19 cellular contexts compared by ENCODE assay signal in genomic region chr7:134907639-134908038, GRCh38.
DNase-seq lines count a peak whose midpoint lies in the region; ATAC-seq, FAIRE-seq and TF ChIP-seq lines count a peak whose summit lies in the region.
"Had no signal": no experiment of that assay in that cellular context is flagged by ENCODE, and none has a peak within 500 bp of the region (broad histone marks: within the 10 kb centered on the region; RNA-seq: fewer than 3 reads in every experiment).

No MANE protein-coding gene starts in this region.

- H3K79me1 ChIP-seq in H1 (ENCODE audit: low read depth, low read length) = no peaks in the 10 kb centered on the region; the same call in 1 of the 2 replicates

- no peaks in the 10 kb centered on the region for H3K27me3 Mint-ChIP-seq in activated T-helper 2 cell treated with anti-CD3 and anti-CD28 coated beads, Interferon-gamma antibody, Interleukin-2, Interleukin-4, amounts not matched to agents 10 μg/mL and 5 μg/mL and 100 μg/mL, durations not matched to agents 14 hours and 24 hours and 36 hours (ENCODE audit: low read depth)
- no peaks in the 10 kb centered on the region for H3K27me3 Mint-ChIP-seq in mesothelial cell of epicardium (ENCODE audit: low read depth)
- H3K27me3 Mint-ChIP-seq in immature natural killer cell (ENCODE audit: low read depth in 3 of 3) = peaks cover 0 to 4% (median 3%) of the 10 kb centered on the region in 3 donors
- H3K27me3 Mint-ChIP-seq: activated naive CD8-positive, alpha-beta T cell had no signal

- H4K20me1 ChIP-seq in H1 (replicated peaks in 1 of 2; ENCODE audit: control insufficient read depth in 1 of 2, insufficient read depth in 2 of 2, low read length in 2 of 2) = peaks cover 0 to 2% of the 10 kb centered on the region in 2 experiments

- H2BK15ac ChIP-seq in H1 (ENCODE audit: low read length) = no peak overlapping the region

- H2AK5ac ChIP-seq in H1 (ENCODE audit: low read depth, low read length) = no peak overlapping the region

- no peak overlapping the region for H3K14ac ChIP-seq in H1 (ENCODE audit: insufficient read length)

- no peak overlapping the region for H3K56ac ChIP-seq in H1 (replicated peaks; ENCODE audit: insufficient read length, low read depth, low read length)

- no peak overlapping the region for H4K5ac ChIP-seq in H1 (ENCODE audit: insufficient read length, low read depth, low read length)

- no peak overlapping the region for H3K23ac ChIP-seq in H1 (ENCODE audit: insufficient read length)

- POLR2A ChIA-PET in H1 (lab: Charles Lee; ENCODE audit: partially characterized antibody) = interaction anchor here (1.4 kb wide), 1 partner anchor 15 kb away, joined by 3 read pairs; no protein-coding TSS in a partner anchor

- H3K27me3 ChIP-seq in H1 (replicated peaks in 1 of 4; ENCODE audit: control insufficient read depth in 3 of 4, extremely low read depth in 1 of 4, insufficient read depth in 3 of 4, low read length in 3 of 4) = no peaks in the 10 kb centered on the region
- H3K27me3 ChIP-seq in stomach smooth muscle (ENCODE audit: control insufficient read depth in 1 of 2, insufficient read depth in 2 of 2, low read length in 2 of 2) = no peaks in the 10 kb centered on the region
- H3K27me3 ChIP-seq: BLaER1 had no signal

- no peak overlapping the region for H3K4me2 ChIP-seq in H1 (ENCODE audit: insufficient read depth in 1 of 2, low read depth in 2 of 2, low read length in 2 of 2)
- H3K4me2 ChIP-seq: BLaER1 had no signal

- no peak overlapping the region for H2BK120ac ChIP-seq in H1 (replicated peaks; ENCODE audit: low read depth, low read length)

- no peak for TF ChIP-seq RAD21 in H1 (IDR thresholded peaks at IDR 0.05 in 1 of 2, conservative IDR thresholded peaks at IDR 0.05 in 1 of 2; ENCODE audit: low read depth in 2 of 2, low read length in 2 of 2)

- H3K36me3 ChIP-seq in H1 (ENCODE audit: control insufficient read depth in 2 of 4, insufficient read depth in 4 of 4, low read length in 3 of 4) (no peaks in the 10 kb centered on the region), stomach smooth muscle (ENCODE audit: control insufficient read depth in 2 of 2, insufficient read depth in 2 of 2, low read length in 2 of 2) (peaks cover 4 to 11% of the 10 kb centered on the region in 2 donors)

- FAIRE-seq in H1 (lab: Jason Lieb, UNC) = no peak
- FAIRE-seq: kidney had no signal

- H3K4me1 Mint-ChIP-seq in activated T-helper 2 cell treated with anti-CD3 and anti-CD28 coated beads, Interferon-gamma antibody, Interleukin-2, Interleukin-4, amounts not matched to agents 10 μg/mL and 5 μg/mL and 100 μg/mL, durations not matched to agents 14 hours and 24 hours and 36 hours (ENCODE audit: low read depth) = peaks cover 29% of the 10 kb centered on the region
- peaks cover 42% of the 10 kb centered on the region for H3K4me1 Mint-ChIP-seq in mesothelial cell of epicardium
- no peaks in the 10 kb centered on the region for H3K4me1 Mint-ChIP-seq in immature natural killer cell

- ATAC-seq in HG02623 (IDR thresholded peaks at IDR 0.05; ENCODE audit: unreplicated experiment) (no peak), HG02981 (IDR thresholded peaks at IDR 0.05; ENCODE audit: unreplicated experiment) (no peak)

- no peak overlapping the region for H2BK5ac ChIP-seq in H1 (ENCODE audit: low read depth, low read length)

- no peak overlapping the region for H2BK20ac ChIP-seq in H1 (ENCODE audit: low read length)

- H3K27ac Mint-ChIP-seq in activated T-helper 2 cell treated with anti-CD3 and anti-CD28 coated beads, Interferon-gamma antibody, Interleukin-2, Interleukin-4, amounts not matched to agents 10 μg/mL and 5 μg/mL and 100 μg/mL, durations not matched to agents 14 hours and 24 hours and 36 hours = peak overlapping the region; percentile 48
- H3K27ac Mint-ChIP-seq in mesothelial cell of epicardium = peak overlapping the region; percentile 45
- no peak overlapping the region for H3K27ac Mint-ChIP-seq in immature natural killer cell
- H3K27ac Mint-ChIP-seq: activated naive CD8-positive, alpha-beta T cell; naive B cell; T-helper 1 cell treated with Interleukin-12 subunit alpha and Interleukin-12 subunit beta and Interleukin-4 antibody, amounts not matched to agents 30 μg/mL and 1 μg/mL, for 36 hours had no signal

- H3K23me2 ChIP-seq in H1 (ENCODE audit: low read depth, low read length) = no peaks in the 10 kb centered on the region

- H3K27ac ChIP-seq in H1 (ENCODE audit: low read depth, low read length) (no peak overlapping the region), stomach smooth muscle (ENCODE audit: low read length) (peak overlapping the region; percentile 92)
- H3K27ac ChIP-seq: BLaER1 had no signal

- no peak for TF ChIP-seq CTCF in H1 (IDR thresholded peaks at IDR 0.05; ENCODE audit: control extremely low read depth in 1 of 3, insufficient read depth in 1 of 3, low read depth in 1 of 3, low read length in 3 of 3)
- no peak for TF ChIP-seq CTCF in mesothelial cell of epicardium (IDR thresholded peaks at IDR 0.05; ENCODE audit: unreplicated experiment)

- H3K4me3 Mint-ChIP-seq in activated T-helper 2 cell treated with anti-CD3 and anti-CD28 coated beads, Interferon-gamma antibody, Interleukin-2, Interleukin-4, amounts not matched to agents 10 μg/mL and 5 μg/mL and 100 μg/mL, durations not matched to agents 14 hours and 24 hours and 36 hours (ENCODE audit: low read depth) = no peak overlapping the region
- H3K4me3 Mint-ChIP-seq in mesothelial cell of epicardium = no peak overlapping the region
- no peak overlapping the region for H3K4me3 Mint-ChIP-seq in immature natural killer cell
- H3K4me3 Mint-ChIP-seq: activated naive CD8-positive, alpha-beta T cell; naive B cell; T-helper 1 cell treated with Interleukin-12 subunit alpha and Interleukin-12 subunit beta and Interleukin-4 antibody, amounts not matched to agents 30 μg/mL and 1 μg/mL, for 36 hours had no signal

- H3K4me3 ChIP-seq in H1 (ENCODE audit: extremely low read depth in 1 of 4, insufficient read depth in 2 of 4, low read depth in 3 of 4, low read length in 4 of 4) (no peak overlapping the region), stomach smooth muscle (ENCODE audit: low read length in 2 of 2) (no peak overlapping the region)
- H3K4me3 ChIP-seq: BLaER1 had no signal

- no peaks in the 10 kb centered on the region for H3K36me3 Mint-ChIP-seq in activated T-helper 2 cell treated with anti-CD3 and anti-CD28 coated beads, Interferon-gamma antibody, Interleukin-2, Interleukin-4, amounts not matched to agents 10 μg/mL and 5 μg/mL and 100 μg/mL, durations not matched to agents 14 hours and 24 hours and 36 hours (ENCODE audit: low read depth)
- H3K36me3 Mint-ChIP-seq in mesothelial cell of epicardium (peaks cover 9% of the 10 kb centered on the region), immature natural killer cell (no peaks in the 10 kb centered on the region)
- H3K36me3 Mint-ChIP-seq: activated naive CD8-positive, alpha-beta T cell; naive B cell had no signal

- intact Hi-C loops in activated T-helper 2 cell treated with anti-CD3 and anti-CD28 coated beads, Interferon-gamma antibody, Interleukin-2, Interleukin-4, amounts not matched to agents 10 μg/mL and 5 μg/mL and 100 μg/mL, durations not matched to agents 14 hours and 24 hours and 36 hours (cut with micrococcal nuclease) = loop anchor here (1.0 to 2.0 kb wide), 2 partner anchors 13 to 21 kb away; no protein-coding TSS in a partner anchor

- H2BK12ac ChIP-seq in H1 (ENCODE audit: low read depth, low read length) = no peak overlapping the region

- H2AFZ ChIP-seq in H1 (ENCODE audit: low read length) = no peak overlapping the region

- CTCF ChIA-PET in H1 (lab: Charles Lee; ENCODE audit: partially characterized antibody) = no interaction called here

- WGBS in H1 (ENCODE audit: extremely low coverage in 1 of 2, insufficient coverage in 1 of 2, insufficient read length in 1 of 2, insufficient replicate concordance in 2 of 2, low coverage in 1 of 2, low lambda C conversion rate in 2 of 2, missing lambda C conversion rate in 1 of 2), 2 experiments = 86% methylated on average over 6 of the region's 6 CpGs; no CpG with 5 or more reads in 1 of the 2 experiments

- H4K8ac ChIP-seq in H1 (ENCODE audit: extremely low read depth, insufficient read depth, low read length) = no peak overlapping the region

- H3K18ac ChIP-seq in H1 (ENCODE audit: extremely low read depth, low read length) = no peak overlapping the region

- no peak overlapping the region for H4K91ac ChIP-seq in H1 (replicated peaks; ENCODE audit: insufficient read length, low read length)

- H3K4me1 ChIP-seq in H1 (replicated peaks in 1 of 4; ENCODE audit: control insufficient read depth in 3 of 4, insufficient read depth in 4 of 4, low read length in 3 of 4) (peaks cover 0 to 6% (median 5%) of the 10 kb centered on the region in 4 experiments; a peak in 5 of 7 replicates), stomach smooth muscle (ENCODE audit: control insufficient read depth, insufficient read depth, low read length) (peaks cover 43% of the 10 kb centered on the region)

- no peak overlapping the region for H3K4ac ChIP-seq in H1 (replicated peaks; ENCODE audit: insufficient read length, low read depth, low read length)

- no peaks in the 10 kb centered on the region for H3K9me3 ChIP-seq in H1 (ENCODE audit: insufficient read depth in 2 of 2, low read depth in 1 of 2, low read length in 1 of 2)
- H3K9me3 ChIP-seq in stomach smooth muscle (ENCODE audit: control insufficient read depth in 2 of 2, low read length in 2 of 2) = no peaks in the 10 kb centered on the region

- TF ChIP-seq POLR2A in H1 (IDR thresholded peaks at IDR 0.05; ENCODE audit: control extremely low read depth in 1 of 2, low read depth in 2 of 2, low read length in 2 of 2) = no peak

- no peak overlapping the region for H3K9ac ChIP-seq in H1 (replicated peaks in 1 of 4; ENCODE audit: extremely low read depth in 1 of 4, low read depth in 3 of 4, low read length in 3 of 4)
- H3K9ac ChIP-seq in stomach smooth muscle (ENCODE audit: low read length in 2 of 2) = peak overlapping the region; percentile 65 to 73
- H3K9ac ChIP-seq: BLaER1 had no signal

- no peak for DNase-seq in activated T-helper 2 cell treated with anti-CD3 and anti-CD28 coated beads, Interferon-gamma antibody, Interleukin-2, Interleukin-4, amounts not matched to agents 10 μg/mL and 5 μg/mL and 100 μg/mL, durations not matched to agents 14 hours and 24 hours and 36 hours (ENCODE audit: low spot score)
- DNase-seq in H1 (ENCODE audit: low read depth in 1 of 2, low spot score in 2 of 2) (no peak), mesothelial cell of epicardium (ENCODE audit: low spot score in 2 of 2, unreplicated experiment in 2 of 2) (no peak), DMS53 treated with DMSO at 0.1 percent for 48 hours (lab: John Stamatoyannopoulos, UW; ENCODE audit: unreplicated experiment) (no peak), immature natural killer cell (no peak)
- DNase-seq: cerebellar nuclear complex; KG1; kidney; naive B cell; NCI-H1105 treated with DMSO at 0.1 percent for 48 hours; NCI-H2171 treated with DMSO at 0.1 percent for 48 hours; retina; stimulated activated CD4-positive, alpha-beta T cell treated with anti-CD3 and anti-CD28 coated beads, Interleukin-1b, Interleukin-23, amount 100 ng/mL, for 48 hours had no signal

- no peak for TF ChIP-seq EP300 in H1 (IDR thresholded peaks at IDR 0.05; ENCODE audit: borderline replicate concordance in 1 of 2, low read depth in 2 of 2, low read length in 2 of 2)

- peaks cover 0 to 6% of the 10 kb centered on the region in 2 experiments; a peak in 1 of 4 replicates for H3K79me2 ChIP-seq in H1 (ENCODE audit: control insufficient read depth in 1 of 2, insufficient read depth in 2 of 2, low read length in 2 of 2)

- no peaks in the 10 kb centered on the region for H3K9me3 Mint-ChIP-seq in activated T-helper 2 cell treated with anti-CD3 and anti-CD28 coated beads, Interferon-gamma antibody, Interleukin-2, Interleukin-4, amounts not matched to agents 10 μg/mL and 5 μg/mL and 100 μg/mL, durations not matched to agents 14 hours and 24 hours and 36 hours
- H3K9me3 Mint-ChIP-seq in mesothelial cell of epicardium (no peaks in the 10 kb centered on the region), immature natural killer cell (no peaks in the 10 kb centered on the region)
- H3K9me3 Mint-ChIP-seq: T-helper 1 cell treated with Interleukin-12 subunit alpha and Interleukin-12 subunit beta and Interleukin-4 antibody, amounts not matched to agents 30 μg/mL and 1 μg/mL, for 36 hours had no signal

Comparison
In these comparisons a context has a peak if more than half of its experiments do, and no peak if none do; other contexts are left out.
1. H3K27ac Mint-ChIP-seq: peak in activated T-helper 2 cell treated with anti-CD3 and anti-CD28 coated beads, Interferon-gamma antibody, Interleukin-2, Interleukin-4, amounts not matched to agents 10 μg/mL and 5 μg/mL and 100 μg/mL, durations not matched to agents 14 hours and 24 hours and 36 hours (single experiment) and mesothelial cell of epicardium (single experiment); none in immature natural killer cell (0 of 6).
2. H3K9ac ChIP-seq: peak in stomach smooth muscle (2 of 2); none in H1 (0 of 4).